Comparison of ENCODE assay signal across 1 cellular context in the genomic region with DNA sequence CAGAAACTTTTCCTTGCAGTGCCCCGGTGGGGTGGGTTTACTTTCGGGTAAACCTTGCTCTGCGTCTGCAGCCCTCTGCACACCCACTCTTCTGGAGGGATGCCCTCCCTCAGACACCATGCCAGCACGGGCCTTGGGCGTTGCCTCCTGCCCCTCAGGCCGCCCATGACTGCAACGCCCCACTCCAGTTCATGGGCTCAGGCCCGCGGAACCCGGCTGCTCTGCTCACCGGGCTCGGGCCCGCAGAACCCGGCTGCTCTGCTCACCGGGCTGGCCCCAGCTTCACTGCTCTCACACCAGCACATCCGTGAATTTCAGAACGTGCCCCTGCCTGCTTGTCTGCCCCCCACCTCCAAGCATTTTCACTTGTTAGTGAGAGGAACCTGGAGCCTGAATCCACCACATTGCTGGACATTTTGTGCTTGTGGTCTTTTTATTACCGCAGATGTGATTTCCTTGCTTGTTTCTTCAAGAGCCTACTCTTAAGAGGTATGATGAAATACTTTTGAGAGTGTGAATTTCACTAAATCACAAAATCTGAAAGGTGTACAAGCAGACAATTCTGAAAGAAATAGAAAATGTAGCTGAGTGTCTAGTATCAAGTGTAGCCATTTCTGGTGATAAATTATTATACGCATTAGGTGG.
A peak's percentile ranks its signal among the peaks of the same experiment; 100 is the strongest.
TF ChIP-seq lines count a peak whose summit lies in the region.

No MANE protein-coding gene starts in this region.

TF ChIP-seq in HepG2, 621 proteins besides CTCF, POLR2A, EP300 and RAD21 (continued from another document):
- TF ChIP-seq, protein P1, sequence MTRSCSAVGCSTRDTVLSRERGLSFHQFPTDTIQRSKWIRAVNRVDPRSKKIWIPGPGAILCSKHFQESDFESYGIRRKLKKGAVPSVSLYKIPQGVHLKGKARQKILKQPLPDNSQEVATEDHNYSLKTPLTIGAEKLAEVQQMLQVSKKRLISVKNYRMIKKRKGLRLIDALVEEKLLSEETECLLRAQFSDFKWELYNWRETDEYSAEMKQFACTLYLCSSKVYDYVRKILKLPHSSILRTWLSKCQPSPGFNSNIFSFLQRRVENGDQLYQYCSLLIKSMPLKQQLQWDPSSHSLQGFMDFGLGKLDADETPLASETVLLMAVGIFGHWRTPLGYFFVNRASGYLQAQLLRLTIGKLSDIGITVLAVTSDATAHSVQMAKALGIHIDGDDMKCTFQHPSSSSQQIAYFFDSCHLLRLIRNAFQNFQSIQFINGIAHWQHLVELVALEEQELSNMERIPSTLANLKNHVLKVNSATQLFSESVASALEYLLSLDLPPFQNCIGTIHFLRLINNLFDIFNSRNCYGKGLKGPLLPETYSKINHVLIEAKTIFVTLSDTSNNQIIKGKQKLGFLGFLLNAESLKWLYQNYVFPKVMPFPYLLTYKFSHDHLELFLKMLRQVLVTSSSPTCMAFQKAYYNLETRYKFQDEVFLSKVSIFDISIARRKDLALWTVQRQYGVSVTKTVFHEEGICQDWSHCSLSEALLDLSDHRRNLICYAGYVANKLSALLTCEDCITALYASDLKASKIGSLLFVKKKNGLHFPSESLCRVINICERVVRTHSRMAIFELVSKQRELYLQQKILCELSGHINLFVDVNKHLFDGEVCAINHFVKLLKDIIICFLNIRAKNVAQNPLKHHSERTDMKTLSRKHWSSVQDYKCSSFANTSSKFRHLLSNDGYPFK (CRISPR knock-in tag; IDR thresholded peaks at IDR 0.05; ENCODE audit: borderline replicate concordance), result no peak
- TF ChIP-seq CEBPB (IDR thresholded peaks at IDR 0.05; ENCODE audit: borderline replicate concordance, low read depth, low read length), result peak; percentile 64
- peak; percentile 25 for TF ChIP-seq AGO2 (optimal IDR thresholded peaks at IDR 0.05; ENCODE audit: low read depth, low read length)
- TF ChIP-seq, protein P2, sequence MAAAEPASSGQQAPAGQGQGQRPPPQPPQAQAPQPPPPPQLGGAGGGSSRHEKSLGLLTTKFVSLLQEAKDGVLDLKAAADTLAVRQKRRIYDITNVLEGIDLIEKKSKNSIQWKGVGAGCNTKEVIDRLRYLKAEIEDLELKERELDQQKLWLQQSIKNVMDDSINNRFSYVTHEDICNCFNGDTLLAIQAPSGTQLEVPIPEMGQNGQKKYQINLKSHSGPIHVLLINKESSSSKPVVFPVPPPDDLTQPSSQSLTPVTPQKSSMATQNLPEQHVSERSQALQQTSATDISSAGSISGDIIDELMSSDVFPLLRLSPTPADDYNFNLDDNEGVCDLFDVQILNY (CRISPR knock-in tag; conservative IDR thresholded peaks at IDR 0.05), result no peak
- TF ChIP-seq GPN1 (CRISPR knock-in tag; IDR thresholded peaks at IDR 0.05; ENCODE audit: borderline replicate concordance), result no peak
- peak; percentile 34; the same call in 1 of the 2 replicates for TF ChIP-seq ZNF768 (CRISPR knock-in tag; IDR thresholded peaks at IDR 0.05)
